In genomic region chr9:89555426-89556375, GRCh38 we compare ENCODE assay signal across 8 cellular contexts. TPM values are rescaled to one million over a fixed set of nuclear protein-coding genes. Genes with fewer than 3 reads are reported as not detected.
DNase-seq lines count a peak whose midpoint lies in the region; ATAC-seq and TF ChIP-seq lines count a peak whose summit lies in the region.

No MANE protein-coding gene starts in this region.

- H3K36me3 ChIP-seq in ACC112 (ENCODE audit: insufficient read depth, low read length), result no peaks in the 10 kb centered on the region

- H3K27me3 ChIP-seq in ACC112 (ENCODE audit: insufficient read depth, low read length) (peaks cover 2% of the 10 kb centered on the region; the same call in 1 of the 2 replicates), HL-60 (ENCODE audit: insufficient read depth, poor library complexity, severe bottlenecking) (no peaks in the 10 kb centered on the region)

- H3K4me3 ChIP-seq in ACC112 (ENCODE audit: low read depth, low read length) (peak overlapping the region; percentile 65), HL-60 (replicated peaks; ENCODE audit: insufficient read depth, low read length) (no peak overlapping the region), coronary artery (peak overlapping the region; percentile 52)

- H2AFZ ChIP-seq in ACC112 (ENCODE audit: low read length, unreplicated experiment), result no peak overlapping the region

- TF ChIP-seq CTCF in HL-60 (IDR thresholded peaks at IDR 0.05; ENCODE audit: insufficient read depth, low read length) (no peak), coronary artery (IDR thresholded peaks at IDR 0.05) (no peak)

- DNase-seq in HL-60 (ENCODE audit: low read depth in 1 of 2, low spot score in 1 of 2) (peak in 1 of 2 experiments; percentile 65), coronary artery (ENCODE audit: low spot score) (no peak), A172 (ENCODE audit: low spot score) (no peak), DMS79 treated with DMSO at 0.1 percent for 48 hours (lab: John Stamatoyannopoulos, UW) (no peak)
- no peak for DNase-seq in stimulated activated CD4-positive, alpha-beta T cell treated with anti-CD3 and anti-CD28 coated beads, Interleukin-4, amount 100 ng/mL, for 24 hours

- H3K27ac ChIP-seq in ACC112 (ENCODE audit: low read depth, low read length) (peak overlapping the region; percentile 60; the same call in 1 of the 2 replicates), HL-60 (replicated peaks) (peak overlapping the region; percentile 64), coronary artery (peak overlapping the region in 1 of 2 donors; percentile 51)

- ATAC-seq in GM19372 (IDR thresholded peaks at IDR 0.05; ENCODE audit: low read depth, unreplicated experiment) (peak; percentile 73), GM19328 (IDR thresholded peaks at IDR 0.05; ENCODE audit: unreplicated experiment) (no peak)

- H3K4me1 ChIP-seq in ACC112 (ENCODE audit: control insufficient read depth, insufficient read depth, low read length, unreplicated experiment), result peaks cover 31% of the 10 kb centered on the region

- no peaks in the 10 kb centered on the region for H3K79me2 ChIP-seq in ACC112 (ENCODE audit: control insufficient read depth, insufficient read depth, low read length, unreplicated experiment)

RNA-seq across cellular contexts. Expression of gene GADD45G, which starts 49.1 kb away (rescaled TPM):
- total RNA-seq in A172 (2014; rRNA removed; shearing (Covaris generic)), result 6.0 and 10.2 TPM in 2 replicates

RNA-seq across cellular contexts. Expression of gene SEMA4D, which starts 57.8 kb away (rescaled TPM):
- 5.1 and 11.1 TPM in 2 replicates for total RNA-seq in A172 (2014; rRNA removed; shearing (Covaris generic))
